Comparison of ENCODE assay signal across 8 cellular contexts in genomic region chr7:99167072-99167471, GRCh38. TPM values are rescaled to one million over a fixed set of nuclear protein-coding genes. Genes with fewer than 3 reads are reported as not detected.
"Had no signal": no experiment of that assay in that cellular context is flagged by ENCODE, and none has a peak within 500 bp of the region (broad histone marks: within the 10 kb centered on the region; RNA-seq: fewer than 3 reads in every experiment).

No MANE protein-coding gene starts in this region.

- H3K9me3 Mint-ChIP-seq: HFFc6 had no signal

- H3K4me2 ChIP-seq: GM23338 had no signal

- H3K4me3 Mint-ChIP-seq: GM23338, H9, HFFc6 had no signal

- DNase-seq: H9, HCEC 1CT, HFFc6, KBM-7 had no signal

- H3K4me3 ChIP-seq: GM23338 had no signal

- H2AFZ ChIP-seq: GM23338 had no signal

- H3K4me1 Mint-ChIP-seq: IgD-negative memory B cell had no signal

- H3K27ac Mint-ChIP-seq: GM23338, H9, HFFc6 had no signal

- ATAC-seq: GM23338, HepG2 had no signal

RNA-seq across cellular contexts. Expression of gene KPNA7, which starts 40.8 kb away (rescaled TPM):
- total RNA-seq: GM23338, H1, H9, HFFc6 had no signal
- polyA plus RNA-seq: GM23338, H1, IgD-negative memory B cell had no signal
